ENCODE assay signal across 8 cellular contexts in the genomic region with DNA sequence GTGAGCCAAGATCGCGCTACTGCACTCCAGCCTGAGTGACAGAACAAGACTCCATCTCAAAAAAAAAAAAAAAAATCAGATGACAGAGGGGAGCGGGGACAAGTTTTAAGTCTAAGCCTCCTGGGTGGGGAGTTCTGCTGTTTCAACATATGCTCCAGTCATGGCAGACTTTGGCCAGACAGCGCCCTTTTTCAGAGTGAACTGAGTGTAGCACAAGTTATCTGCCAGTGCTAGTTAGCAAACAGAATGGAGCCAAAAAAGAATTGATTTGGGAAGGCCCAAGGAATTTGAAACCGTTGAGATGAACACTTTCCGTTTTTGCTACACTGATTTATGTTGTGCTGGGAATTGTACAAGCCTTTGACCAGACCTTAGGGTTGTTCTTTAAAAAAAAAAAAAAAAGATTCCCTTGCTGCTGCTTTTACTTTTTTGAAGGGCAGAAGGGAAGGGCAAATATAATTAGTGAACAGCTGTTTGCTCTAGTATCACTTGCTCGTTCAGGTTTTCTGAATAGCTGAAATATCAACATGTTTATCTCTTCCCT. TPM values are rescaled to one million over a fixed set of nuclear protein-coding genes. Genes with fewer than 3 reads are reported as not detected.
DNase-seq lines count a peak whose midpoint lies in the region; ATAC-seq and TF ChIP-seq lines count a peak whose summit lies in the region.

No MANE protein-coding gene starts in this region.

- H2BK5ac ChIP-seq in H9 (ENCODE audit: insufficient read length, low read length), result no peak overlapping the region

- H3K14ac ChIP-seq in H9 (ENCODE audit: insufficient read depth, low read length), result no peak overlapping the region

- TF ChIP-seq CTCF in H9 (conservative IDR thresholded peaks at IDR 0.05) (no peak), RWPE2 (IDR thresholded peaks at IDR 0.05; ENCODE audit: poor library complexity, severe bottlenecking) (no peak), fibroblast of villous mesenchyme (IDR thresholded peaks at IDR 0.05; ENCODE audit: insufficient read depth, low read depth, low read length) (peak; percentile 5)

- H2BK15ac ChIP-seq in H9 (ENCODE audit: low read depth, low read length), result no peak overlapping the region

- H3K27ac ChIP-seq in H9 (ENCODE audit: insufficient read length, low read depth, low read length), result no peak overlapping the region
- H3K27ac ChIP-seq in RWPE2 (ENCODE audit: poor library complexity, severe bottlenecking), result peak overlapping the region; percentile 100
- H3K27ac ChIP-seq in rectal smooth muscle tissue (ENCODE audit: low read depth, low read length), result peak overlapping the region; percentile 93

- H2AFZ ChIP-seq in H9 (ENCODE audit: low read length), result no peak overlapping the region

- no peak overlapping the region for H3K4me2 ChIP-seq in H9 (ENCODE audit: insufficient read depth, insufficient read length, low read length)

- H3K36me3 Mint-ChIP-seq in H9 (ENCODE audit: insufficient read depth in 1 of 3, low read depth in 3 of 3), result peaks cover 15 to 31% (median 23%) of the 10 kb centered on the region in 3 experiments; a peak in 6 of 7 replicates
- H3K36me3 Mint-ChIP-seq in activated naive CD4-positive, alpha-beta T cell treated with anti-CD3 and anti-CD28 coated beads for 36 hours (ENCODE audit: low read depth), result peaks cover 12% of the 10 kb centered on the region

- H3K36me3 ChIP-seq in RWPE2 (ENCODE audit: low read depth) (peaks cover 76% of the 10 kb centered on the region), rectal smooth muscle tissue (ENCODE audit: control insufficient read depth, insufficient read depth, low read length) (no peaks in the 10 kb centered on the region)

- H3K4ac ChIP-seq in H9 (ENCODE audit: low read depth, low read length), result no peak overlapping the region

- H3K9me3 ChIP-seq in H9 (ENCODE audit: control insufficient read depth, low read depth, low read length), result no peaks in the 10 kb centered on the region
- H3K9me3 ChIP-seq in RWPE2 (ENCODE audit: severe bottlenecking), result no peaks in the 10 kb centered on the region

- CTCF ChIA-PET in activated naive CD4-positive, alpha-beta T cell treated with anti-CD3 and anti-CD28 coated beads for 36 hours (lab: Charles Lee), result interaction anchor here (1.1 kb wide), 1 partner anchor 19 kb away, joined by 3 read pairs; no protein-coding TSS in a partner anchor

- H3K27ac Mint-ChIP-seq in H9, result peak overlapping the region; percentile 3 to 81 (median 18); a peak in 3 of 7 replicates
- no peak overlapping the region for H3K27ac Mint-ChIP-seq in activated naive CD4-positive, alpha-beta T cell treated with anti-CD3 and anti-CD28 coated beads for 36 hours

- no peak overlapping the region for H3K23ac ChIP-seq in H9 (ENCODE audit: insufficient read length, low read depth, low read length)

- DNase-seq in H9, result no peak
- no peak for DNase-seq in RWPE2 (ENCODE audit: low spot score)
- DNase-seq in fibroblast of villous mesenchyme (ENCODE audit: low read depth), result peak; percentile 81
- no peak for DNase-seq in activated naive CD4-positive, alpha-beta T cell treated with anti-CD3 and anti-CD28 coated beads for 36 hours
- DNase-seq in stimulated activated CD4-positive, alpha-beta T cell treated with anti-CD3 and anti-CD28 coated beads, Interleukin-2, amount 100 ng/mL, for 24 hours, result no peak
- no peak for DNase-seq in HK-2 (ENCODE audit: unreplicated experiment)

- H3K23me2 ChIP-seq in H9 (ENCODE audit: insufficient read length, low read depth, low read length, poor library complexity, severe bottlenecking), result peaks cover 21% of the 10 kb centered on the region

- peak overlapping the region in 1 of 2 experiments; percentile 1; a peak in 2 of 5 replicates for H3K4me3 Mint-ChIP-seq in H9
- H3K4me3 Mint-ChIP-seq in activated naive CD4-positive, alpha-beta T cell treated with anti-CD3 and anti-CD28 coated beads for 36 hours, result no peak overlapping the region

- H2BK20ac ChIP-seq in H9 (ENCODE audit: low read depth, low read length, poor library complexity, severe bottlenecking), result no peak overlapping the region

- H2BK12ac ChIP-seq in H9 (ENCODE audit: insufficient read length, low read depth, low read length), result no peak overlapping the region

- no peak overlapping the region for H3T11ph ChIP-seq in H9 (ENCODE audit: low read length)

- H3K18ac ChIP-seq in H9 (ENCODE audit: insufficient read length, low read depth, low read length), result no peak overlapping the region

- H3K4me3 ChIP-seq in RWPE2 (ENCODE audit: severe bottlenecking) (no peak overlapping the region), fibroblast of villous mesenchyme (ENCODE audit: low read depth, low read length) (no peak overlapping the region), rectal smooth muscle tissue (ENCODE audit: low read length) (no peak overlapping the region)

- H3K9ac ChIP-seq in H9 (ENCODE audit: extremely low read depth, insufficient read length, low read length), result no peak overlapping the region
- no peak overlapping the region for H3K9ac ChIP-seq in rectal smooth muscle tissue (ENCODE audit: low read length)

- intact Hi-C loops in activated naive CD4-positive, alpha-beta T cell treated with anti-CD3 and anti-CD28 coated beads for 36 hours (cut with micrococcal nuclease), result no loop called here

- H3K27me3 Mint-ChIP-seq in H9 (ENCODE audit: low read depth), result no peaks in the 10 kb centered on the region
- peaks cover 35% of the 10 kb centered on the region for H3K27me3 Mint-ChIP-seq in activated naive CD4-positive, alpha-beta T cell treated with anti-CD3 and anti-CD28 coated beads for 36 hours (ENCODE audit: low read depth)

- H2AK5ac ChIP-seq in H9 (ENCODE audit: insufficient read length, low read length), result no peak overlapping the region

- H3K27me3 ChIP-seq in H9 (ENCODE audit: insufficient read depth, low read length), result no peaks in the 10 kb centered on the region
- no peaks in the 10 kb centered on the region for H3K27me3 ChIP-seq in RWPE2 (ENCODE audit: insufficient read depth, poor library complexity, severe bottlenecking)
- no peaks in the 10 kb centered on the region for H3K27me3 ChIP-seq in rectal smooth muscle tissue (ENCODE audit: control insufficient read depth, insufficient read depth, low read length)

- peaks cover 85% of the 10 kb centered on the region for H3K79me2 ChIP-seq in H9 (ENCODE audit: insufficient read depth, low read length)

- H4K91ac ChIP-seq in H9 (ENCODE audit: insufficient read length, low read depth, low read length), result no peak overlapping the region

- WGBS in H9 (ENCODE audit: extremely low coverage, insufficient read length, low lambda C conversion rate), result no CpG with 5 or more reads among the region's 7 CpGs

- H3K4me1 ChIP-seq in H9 (ENCODE audit: insufficient read depth, low read length) (peaks cover 30% of the 10 kb centered on the region), RWPE2 (ENCODE audit: insufficient read depth, poor library complexity, severe bottlenecking) (peaks cover 72% of the 10 kb centered on the region), rectal smooth muscle tissue (ENCODE audit: control insufficient read depth, insufficient read depth, low read length) (peaks cover 54% of the 10 kb centered on the region)

- H3K56ac ChIP-seq in H9 (ENCODE audit: insufficient read length, low read depth, low read length), result no peak overlapping the region

- peaks cover 0 to 2% of the 10 kb centered on the region in 2 experiments; a peak in 2 of 5 replicates for H3K9me3 Mint-ChIP-seq in H9
- H3K9me3 Mint-ChIP-seq in activated naive CD4-positive, alpha-beta T cell treated with anti-CD3 and anti-CD28 coated beads for 36 hours, result no peaks in the 10 kb centered on the region

- H4K20me1 ChIP-seq in H9 (ENCODE audit: control insufficient read depth, insufficient read depth, insufficient read length), result no peaks in the 10 kb centered on the region

- H3K79me1 ChIP-seq in H9 (ENCODE audit: insufficient read depth, low read depth, low read length, poor library complexity, severe bottlenecking), result peaks cover 7% of the 10 kb centered on the region

- no peak overlapping the region for H4K8ac ChIP-seq in H9 (replicated peaks; ENCODE audit: insufficient read length, low read depth, low read length)

- H2BK120ac ChIP-seq in H9 (ENCODE audit: low read depth, low read length, poor library complexity, severe bottlenecking), result no peak overlapping the region

- H3K4me1 Mint-ChIP-seq in H9, result peaks cover 85 to 89% of the 10 kb centered on the region in 2 experiments
- H3K4me1 Mint-ChIP-seq in activated naive CD4-positive, alpha-beta T cell treated with anti-CD3 and anti-CD28 coated beads for 36 hours (ENCODE audit: low read depth), result peaks cover 73% of the 10 kb centered on the region

- no peak overlapping the region for H4K5ac ChIP-seq in H9 (ENCODE audit: insufficient read length, low read depth, low read length)

- ATAC-seq in RWPE2 (ENCODE audit: low read depth) (no peak), HG02588 (IDR thresholded peaks at IDR 0.05; ENCODE audit: unreplicated experiment) (no peak)

RNA-seq across cellular contexts. Expression of a gene that starts 5.7 kb away (rescaled TPM):
- 369 and 386 TPM in 2 replicates for total RNA-seq in H9 (2021)
- total RNA-seq in fibroblast of villous mesenchyme, result 333 and 456 TPM in 2 replicates
- 100 to 1,000 TPM; 117 to 119 TPM for total RNA-seq in activated naive CD4-positive, alpha-beta T cell treated with anti-CD3 and anti-CD28 coated beads for 36 hours

RNA-seq across cellular contexts. Expression of a gene that starts 34.1 kb away (rescaled TPM):
- total RNA-seq in H9 (2021) (341 and 345 TPM in 2 replicates), fibroblast of villous mesenchyme (152 and 257 TPM in 2 replicates)
- 100 to 1,000 TPM; 299 to 324 TPM for total RNA-seq in activated naive CD4-positive, alpha-beta T cell treated with anti-CD3 and anti-CD28 coated beads for 36 hours

RNA-seq across cellular contexts. Expression of a gene that starts 35.3 kb away (rescaled TPM):
- total RNA-seq in H9 (2021), result 25.7 and 31.1 TPM in 2 replicates
- total RNA-seq in fibroblast of villous mesenchyme, result 0.32 TPM in 1 of 2 replicates, not detected in the other
- 100 to 1,000 TPM; 135 to 148 TPM for total RNA-seq in activated naive CD4-positive, alpha-beta T cell treated with anti-CD3 and anti-CD28 coated beads for 36 hours

Comparison
In these comparisons a context has a peak if more than half of its experiments do, and no peak if none do; other contexts are left out.
1. RNA of a gene that starts 35.3 kb away (total RNA-seq): 135 to 148 TPM in activated naive CD4-positive, alpha-beta T cell treated with anti-CD3 and anti-CD28 coated beads for 36 hours and 25.7 to 31.1 TPM in H9; 0.32 TPM in fibroblast of villous mesenchyme; every median in the first group is over 10 times any median in the second.